8 cellular contexts compared by ENCODE assay signal in genomic region chr15:43518073-43518761, GRCh38. TPM values are rescaled to one million over a fixed set of nuclear protein-coding genes. Genes with fewer than 3 reads are reported as not detected.
DNase-seq lines count a peak whose midpoint lies in the region; ATAC-seq, FAIRE-seq and TF ChIP-seq lines count a peak whose summit lies in the region.

No MANE protein-coding gene starts in this region.

- H3K9me3 ChIP-seq in Peyer's patch (no peaks in the 10 kb centered on the region), endothelial cell of umbilical vein (replicated peaks; ENCODE audit: control insufficient read depth, insufficient read depth, low read length) (no peaks in the 10 kb centered on the region), upper lobe of left lung (no peaks in the 10 kb centered on the region)

- H3K4me3 ChIP-seq in Peyer's patch: peak overlapping the region; percentile 7 to 47 (median 25)
- peak overlapping the region; percentile 18 to 32 (median 24) for H3K4me3 ChIP-seq in endothelial cell of umbilical vein (replicated peaks in 1 of 3; ENCODE audit: insufficient read depth in 1 of 3, low read depth in 1 of 3, low read length in 3 of 3)
- peak overlapping the region in 3 of 4 donors; percentile 25 to 41 (median 38) for H3K4me3 ChIP-seq in upper lobe of left lung

- FAIRE-seq in endothelial cell of umbilical vein (lab: Jason Lieb, UNC): peak; percentile 64

- H3K4me2 ChIP-seq in endothelial cell of umbilical vein (ENCODE audit: insufficient read depth, low read length): peak overlapping the region; percentile 72

- POLR2A ChIA-PET in endothelial cell of umbilical vein (lab: Charles Lee): no interaction called here

- 6 to 9% methylated on average over 9 to 18 of the region's 18 CpGs for WGBS in upper lobe of left lung, 2 donors

- DNase-seq in activated naive CD4-positive, alpha-beta T cell treated with anti-CD3 and anti-CD28 coated beads for 36 hours: peak; percentile 14
- no peak for DNase-seq in activated naive CD4-positive, alpha-beta T cell (lab: John Stamatoyannopoulos, UW)
- DNase-seq in Peyer's patch: no peak
- peak; percentile 42 for DNase-seq in endothelial cell of umbilical vein (ENCODE audit: low read depth, low spot score)
- peak; percentile 65 for DNase-seq in middle frontal gyrus (ENCODE audit: extremely low spot score, low spot score)
- DNase-seq in upper lobe of left lung: no peak
- no peak for DNase-seq in amniotic stem cell (lab: John Stamatoyannopoulos, UW)

- peaks cover 0 to 11% (median 0%) of the 10 kb centered on the region in 3 donors for H3K36me3 ChIP-seq in Peyer's patch
- no peaks in the 10 kb centered on the region for H3K36me3 ChIP-seq in endothelial cell of umbilical vein (ENCODE audit: control insufficient read depth in 2 of 2, extremely low read depth in 1 of 2, insufficient read depth in 2 of 2, low read length in 2 of 2)
- H3K36me3 ChIP-seq in upper lobe of left lung: peaks cover 0 to 7% (median 0%) of the 10 kb centered on the region in 4 donors

- H3K9me1 ChIP-seq in endothelial cell of umbilical vein (replicated peaks; ENCODE audit: control insufficient read depth, extremely low read depth, insufficient read depth, low read length): no peaks in the 10 kb centered on the region

- intact Hi-C loops in activated naive CD4-positive, alpha-beta T cell treated with anti-CD3 and anti-CD28 coated beads for 36 hours (cut with micrococcal nuclease): loop anchor here (10.0 kb wide), 1 partner anchor 413 kb away; the partner anchor contains the start of gene UBR1
- intact Hi-C loops in endothelial cell of umbilical vein (cut with micrococcal nuclease): loop anchor here (10.0 kb wide), 1 partner anchor 227 kb away; the partner anchor contains the start of gene PDIA3

- peak overlapping the region in 3 of 4 donors; percentile 26 to 80 (median 49) for H3K27ac ChIP-seq in Peyer's patch
- no peak overlapping the region for H3K27ac ChIP-seq in endothelial cell of umbilical vein (ENCODE audit: insufficient read depth, low read depth, low read length)
- peak overlapping the region in 2 of 4 donors; percentile 2 to 15 for H3K27ac ChIP-seq in upper lobe of left lung

- H3K4me3 Mint-ChIP-seq in activated naive CD4-positive, alpha-beta T cell treated with anti-CD3 and anti-CD28 coated beads for 36 hours: peak overlapping the region; percentile 66

- no peak overlapping the region for H3K27ac Mint-ChIP-seq in activated naive CD4-positive, alpha-beta T cell treated with anti-CD3 and anti-CD28 coated beads for 36 hours

- no peaks in the 10 kb centered on the region for H3K79me2 ChIP-seq in endothelial cell of umbilical vein (ENCODE audit: control insufficient read depth, insufficient read depth, low read length)

- H3K9me3 Mint-ChIP-seq in activated naive CD4-positive, alpha-beta T cell treated with anti-CD3 and anti-CD28 coated beads for 36 hours: no peaks in the 10 kb centered on the region

- peaks cover 20% of the 10 kb centered on the region for H3K4me1 Mint-ChIP-seq in activated naive CD4-positive, alpha-beta T cell treated with anti-CD3 and anti-CD28 coated beads for 36 hours (ENCODE audit: low read depth)

- dilution Hi-C loops in endothelial cell of umbilical vein (cut with MboI; ENCODE audit: extremely low pct_ligation_motif_present, low sequenced_read_pairs): no loop called here

- no peak overlapping the region for H3K9ac ChIP-seq in endothelial cell of umbilical vein (replicated peaks; ENCODE audit: extremely low read depth, insufficient read depth, low read length)

- H3K27me3 Mint-ChIP-seq in activated naive CD4-positive, alpha-beta T cell treated with anti-CD3 and anti-CD28 coated beads for 36 hours (ENCODE audit: low read depth): peaks cover 28% of the 10 kb centered on the region

- peak overlapping the region; percentile 92 for H2AFZ ChIP-seq in endothelial cell of umbilical vein (ENCODE audit: low read depth, low read length)

- ATAC-seq in upper lobe of left lung (ENCODE audit: low FRiP score in 2 of 2): peak; percentile 12 to 22
- no peak for ATAC-seq in GM21390 (IDR thresholded peaks at IDR 0.05; ENCODE audit: unreplicated experiment)

- H3K27me3 ChIP-seq in Peyer's patch: no peaks in the 10 kb centered on the region
- H3K27me3 ChIP-seq in endothelial cell of umbilical vein (ENCODE audit: control insufficient read depth in 2 of 2, insufficient read depth in 2 of 2, low read length in 2 of 2): peaks cover 0 to 6% of the 10 kb centered on the region in 2 experiments
- H3K27me3 ChIP-seq in upper lobe of left lung: peaks cover 0 to 3% (median 0%) of the 10 kb centered on the region in 4 donors

- CTCF ChIA-PET in activated naive CD4-positive, alpha-beta T cell treated with anti-CD3 and anti-CD28 coated beads for 36 hours (lab: Charles Lee): interaction anchor here (1.7 kb wide), 1 partner anchor 8 kb away, joined by 3 read pairs; no protein-coding TSS in a partner anchor
- CTCF ChIA-PET in endothelial cell of umbilical vein (lab: Charles Lee): interaction anchor here (1.0 to 1.6 kb wide), 3 partner anchors 9 to 77 kb away, joined by 3 to 5 read pairs (median 3); no protein-coding TSS in a partner anchor

- TF ChIP-seq EP300 in upper lobe of left lung (IDR thresholded peaks at IDR 0.05): no peak

- TF ChIP-seq POLR2A in Peyer's patch (IDR thresholded peaks at IDR 0.05): no peak
- TF ChIP-seq POLR2A in endothelial cell of umbilical vein (IDR thresholded peaks at IDR 0.05; ENCODE audit: low read depth, low read length): no peak
- TF ChIP-seq POLR2A in upper lobe of left lung (IDR thresholded peaks at IDR 0.05): no peak

- BruUV-seq in endothelial cell of umbilical vein (replicated peaks; lab: Mats Ljungman, UMichigan): no TSS peak

- TF ChIP-seq CTCF in Peyer's patch (IDR thresholded peaks at IDR 0.05) (no peak), endothelial cell of umbilical vein (IDR thresholded peaks at IDR 0.05; ENCODE audit: extremely low read depth in 1 of 2, insufficient read depth in 1 of 2, low read depth in 1 of 2, low read length in 2 of 2) (no peak), upper lobe of left lung (IDR thresholded peaks at IDR 0.05) (no peak)

- H3K4me1 ChIP-seq in Peyer's patch (peaks cover 0 to 29% (median 0%) of the 10 kb centered on the region in 4 donors), endothelial cell of umbilical vein (ENCODE audit: control insufficient read depth, extremely low read depth, insufficient read depth, low read length) (peaks cover 19% of the 10 kb centered on the region), upper lobe of left lung (peaks cover 10 to 22% (median 17%) of the 10 kb centered on the region in 4 donors)

- no peaks in the 10 kb centered on the region for H3K36me3 Mint-ChIP-seq in activated naive CD4-positive, alpha-beta T cell treated with anti-CD3 and anti-CD28 coated beads for 36 hours (ENCODE audit: low read depth)

- no peaks in the 10 kb centered on the region for H4K20me1 ChIP-seq in endothelial cell of umbilical vein (replicated peaks; ENCODE audit: control insufficient read depth, extremely low read depth, insufficient read depth, low read length)

TF ChIP-seq in endothelial cell of umbilical vein, 7 proteins besides CTCF, POLR2A, EP300 and RAD21:
- TF ChIP-seq EZH2 (IDR thresholded peaks at IDR 0.05; ENCODE audit: borderline replicate concordance, low read depth, low read length, severe bottlenecking): no peak
- no peak for TF ChIP-seq JUN (IDR thresholded peaks at IDR 0.05; ENCODE audit: borderline replicate concordance, insufficient read depth, insufficient read length, low read depth)
- no peak for TF ChIP-seq POLR2AphosphoS5 (IDR thresholded peaks at IDR 0.05; ENCODE audit: insufficient read depth, low read depth, low read length)
- TF ChIP-seq GATA2 (IDR thresholded peaks at IDR 0.05; ENCODE audit: insufficient read depth, insufficient read length, low read depth, low read length): no peak
- TF ChIP-seq MAX (IDR thresholded peaks at IDR 0.05; ENCODE audit: insufficient read depth, insufficient read length): no peak
- TF ChIP-seq FOS (IDR thresholded peaks at IDR 0.05; ENCODE audit: borderline replicate concordance, insufficient read depth, low read length): no peak
- no peak for TF ChIP-seq MYC (IDR thresholded peaks at IDR 0.05; ENCODE audit: low read depth, low read length)

RNA-seq across cellular contexts. Expression of gene MAP1A, which starts 0.8 kb away (rescaled TPM):
- total RNA-seq in activated naive CD4-positive, alpha-beta T cell treated with anti-CD3 and anti-CD28 coated beads for 36 hours: 1 to 10 TPM; 1.2 to 1.4 TPM
- total RNA-seq in Peyer's patch (10 to 100 TPM in 1 of 4 donors, 1 to 10 TPM in 3; 1.2 to 14.9 (median 4.4) TPM), endothelial cell of umbilical vein (2.1 and 4.8 TPM in 2 replicates), upper lobe of left lung (1 to 10 TPM; 2.9 to 9.8 (median 6.1) TPM)
- polyA plus RNA-seq in endothelial cell of umbilical vein: 0.68 and 0.78 TPM in 2 replicates
- 0.87 TPM in 2 replicates for polyA plus RNA-seq in endothelial cell of umbilical vein (2011; cell fraction: cytosol; rRNA removed)
- 0.62 and 0.77 TPM in 2 replicates for polyA plus RNA-seq in endothelial cell of umbilical vein (2011; cell fraction: nucleus; rRNA removed)
- 1.6 and 4.4 TPM in 2 replicates for polyA plus RNA-seq in endothelial cell of umbilical vein (2012)
- polyA minus RNA-seq in endothelial cell of umbilical vein: 3.2 TPM in 2 replicates
- 1.8 TPM for polyA minus RNA-seq in endothelial cell of umbilical vein (2011; cell fraction: cytosol; rRNA and poly(A)+ RNA removed)
- 0.72 and 1.3 TPM in 2 replicates for polyA minus RNA-seq in endothelial cell of umbilical vein (2011; cell fraction: nucleus; rRNA and poly(A)+ RNA removed)

RNA-seq across cellular contexts. Expression of gene TP53BP1, which starts 25.3 kb away (rescaled TPM):
- total RNA-seq in activated naive CD4-positive, alpha-beta T cell treated with anti-CD3 and anti-CD28 coated beads for 36 hours: 10 to 100 TPM; 18.9 to 22.3 TPM
- 100 to 1,000 TPM in 1 of 4 donors, 10 to 100 TPM in 2, 1 to 10 TPM in 1; 9.3 to 163 (median 24.6) TPM for total RNA-seq in Peyer's patch
- 59.5 and 60.2 TPM in 2 replicates for total RNA-seq in endothelial cell of umbilical vein
- polyA plus RNA-seq in endothelial cell of umbilical vein: 27.2 and 28.1 TPM in 2 replicates
- 32.1 and 40.3 TPM in 2 replicates for polyA plus RNA-seq in endothelial cell of umbilical vein (2011; cell fraction: cytosol; rRNA removed)
- polyA plus RNA-seq in endothelial cell of umbilical vein (2011; cell fraction: nucleus; rRNA removed): 140 and 142 TPM in 2 replicates
- polyA plus RNA-seq in endothelial cell of umbilical vein (2012): 27.9 and 32.6 TPM in 2 replicates
- polyA minus RNA-seq in endothelial cell of umbilical vein: 116 and 142 TPM in 2 replicates
- 24.2 TPM for polyA minus RNA-seq in endothelial cell of umbilical vein (2011; cell fraction: cytosol; rRNA and poly(A)+ RNA removed)
- 79.5 and 111 TPM in 2 replicates for polyA minus RNA-seq in endothelial cell of umbilical vein (2011; cell fraction: nucleus; rRNA and poly(A)+ RNA removed)
- 100 to 1,000 TPM in 1 of 6 donors, 10 to 100 TPM in 5; 19.3 to 122 (median 28.7) TPM for total RNA-seq in upper lobe of left lung

Comparison
In these comparisons a context has a peak if more than half of its experiments do, and no peak if none do; other contexts are left out.
1. DNase-seq: peak in activated naive CD4-positive, alpha-beta T cell treated with anti-CD3 and anti-CD28 coated beads for 36 hours (single experiment), endothelial cell of umbilical vein (single experiment) and middle frontal gyrus (single experiment); none in activated naive CD4-positive, alpha-beta T cell (0 of 4), Peyer's patch (0 of 3), upper lobe of left lung (0 of 2) and amniotic stem cell (single experiment).
2. Peak in every context shown above with its lines, with median percentiles within 50 percentile points of each other: H3K4me3 ChIP-seq.